Comparison of ENCODE assay signal across 8 cellular contexts in genomic region chr17:42248351-42249179, GRCh38. TPM values are rescaled to one million over a fixed set of nuclear protein-coding genes. Genes with fewer than 3 reads are reported as not detected.
DNase-seq lines count a peak whose midpoint lies in the region; ATAC-seq, FAIRE-seq and TF ChIP-seq lines count a peak whose summit lies in the region.

No MANE protein-coding gene starts in this region.

- intact Hi-C loops in right lobe of liver (cut with DNase I): no loop called here

- no peaks in the 10 kb centered on the region for H3K36me3 ChIP-seq in right lobe of liver

- no peak for TF ChIP-seq CTCF in D721Med (IDR thresholded peaks at IDR 0.05; ENCODE audit: insufficient read depth, missing control alignments)
- TF ChIP-seq CTCF in right lobe of liver (IDR thresholded peaks at IDR 0.05): peak in 1 of 4 donors; percentile 9

- ATAC-seq in GM21515 (IDR thresholded peaks at IDR 0.05; ENCODE audit: unreplicated experiment) (peak; percentile 75), right lobe of liver (peak; percentile 90 to 97 (median 96))
- ATAC-seq in activated CD4-positive, CD25-positive, alpha-beta regulatory T cell treated with anti-CD3 and anti-CD28 coated beads, Interleukin-2, amount 50 U/mL, for 24 hours: peak; percentile 71 to 74

- peaks cover 0 to 49% (median 11%) of the 10 kb centered on the region in 4 donors for H3K4me1 ChIP-seq in right lobe of liver

- TF ChIP-seq POLR2A in right lobe of liver (IDR thresholded peaks at IDR 0.05): peak; percentile 84

- WGBS in right lobe of liver (ENCODE audit: insufficient coverage, low coverage, low lambda C conversion rate, missing lambda C conversion rate): 2% methylated on average over 13 of the region's 13 CpGs

- peak overlapping the region; percentile 28 to 34 (median 34) for H3K4me3 ChIP-seq in right lobe of liver

- DNase-seq in D721Med (ENCODE audit: insufficient read length, low spot score) (peak; percentile 33), NCI-H1694 (lab: John Stamatoyannopoulos, UW) (peak; percentile 96), cerebellum (ENCODE audit: low spot score) (peak; percentile 89), right lobe of liver (peak; percentile 72 to 89 (median 82)), HK-2 (ENCODE audit: unreplicated experiment) (no peak)
- peak; percentile 79 for DNase-seq in stimulated activated CD4-positive, alpha-beta T cell treated with anti-CD3 and anti-CD28 coated beads, Interleukin-4, amount 100 ng/mL, for 24 hours

- FAIRE-seq in D721Med (lab: Jason Lieb, UNC): peak; percentile 84

- H3K9me3 ChIP-seq in right lobe of liver: no peaks in the 10 kb centered on the region

- peak overlapping the region; percentile 86 to 93 (median 88) for H3K27ac ChIP-seq in right lobe of liver

- H3K27me3 ChIP-seq in right lobe of liver: no peaks in the 10 kb centered on the region

RNA-seq across cellular contexts. Expression of gene STAT5B, which starts 27.6 kb away (rescaled TPM):
- total RNA-seq in cerebellum: 28.2 TPM
- 10 to 100 TPM; 21.2 to 29.0 (median 26.7) TPM for total RNA-seq in right lobe of liver

RNA-seq across cellular contexts. Expression of gene STAT5A, which starts 39.7 kb away (rescaled TPM):
- total RNA-seq in cerebellum (1.6 TPM), right lobe of liver (10 to 100 TPM in 1 of 6 experiments, 1 to 10 TPM in 5; 4.8 to 11.5 (median 7.7) TPM)

RNA-seq across cellular contexts. Expression of gene GHDC, which starts 54.3 kb away (rescaled TPM):
- total RNA-seq in cerebellum: 4.7 TPM
- 10 to 100 TPM in 5 of 6 experiments, 1 to 10 TPM in 1; 8.8 to 23.9 (median 12.8) TPM for total RNA-seq in right lobe of liver
